8 cellular contexts compared by ENCODE assay signal in the genomic region with DNA sequence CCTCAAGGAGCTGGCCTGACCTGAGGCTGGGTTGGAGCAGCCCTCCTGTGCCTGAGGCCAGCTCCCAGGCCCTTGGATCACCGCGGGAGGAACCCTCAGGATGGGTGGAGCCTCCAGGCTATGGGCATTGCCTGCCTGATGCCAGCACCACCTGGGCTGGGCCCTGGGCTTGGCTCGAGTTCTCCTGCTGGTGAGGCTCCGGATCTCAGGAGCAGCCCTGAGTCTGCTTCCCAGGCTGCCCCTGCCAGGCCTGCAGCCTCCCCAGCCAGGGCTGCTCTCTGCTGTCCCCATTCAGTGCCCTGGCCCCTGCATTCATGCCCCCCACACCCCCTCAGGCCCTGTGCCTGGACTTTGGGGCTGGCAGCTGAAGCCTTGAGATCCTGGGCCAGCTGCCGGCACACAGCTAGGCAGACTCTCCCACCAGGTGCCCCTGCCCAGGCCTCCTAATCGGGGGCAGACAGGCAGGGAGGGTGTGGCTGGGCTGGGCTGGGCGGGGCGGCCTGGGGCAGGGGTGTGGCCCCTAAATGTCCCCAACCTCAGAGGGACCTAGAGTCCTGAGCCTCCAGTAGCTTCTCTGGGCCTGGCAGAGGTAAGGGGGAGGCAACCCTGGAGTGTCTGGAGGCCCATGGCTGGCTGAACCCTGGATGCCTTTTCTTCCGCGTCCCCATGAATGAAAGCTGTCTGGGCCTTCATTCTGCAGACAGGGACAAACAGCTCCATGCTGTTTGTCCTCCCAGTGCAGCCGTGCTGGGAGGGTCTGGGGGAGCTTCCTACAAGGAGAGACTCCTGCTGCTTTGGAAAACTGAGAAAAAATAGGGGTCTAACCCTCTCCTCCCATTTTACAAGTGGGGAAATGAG. TPM values are rescaled to one million over a fixed set of nuclear protein-coding genes. Genes with fewer than 3 reads are reported as not detected.
A peak's percentile ranks its signal among the peaks of the same experiment; 100 is the strongest.
DNase-seq lines count a peak whose midpoint lies in the region; ATAC-seq, FAIRE-seq and TF ChIP-seq lines count a peak whose summit lies in the region.
"Had no signal": no experiment of that assay in that cellular context is flagged by ENCODE, and none has a peak within 500 bp of the region (broad histone marks: within the 10 kb centered on the region; RNA-seq: fewer than 3 reads in every experiment).

No MANE protein-coding gene starts in this region.

- TF ChIP-seq POLR2A in HCT116 (IDR thresholded peaks at IDR 0.05; ENCODE audit: borderline replicate concordance, extremely low read depth, insufficient read depth, insufficient read length) (no peak), GM12891 (IDR thresholded peaks at IDR 0.05; ENCODE audit: low read depth, low read length) (no peak)

- FAIRE-seq in GM12891 (lab: Jason Lieb, UNC) = no peak

- H3K4me2 ChIP-seq in HCT116 (ENCODE audit: low read length) = peak overlapping the region; percentile 72
- H3K4me2 ChIP-seq in smooth muscle cell = peak overlapping the region; percentile 97

- H3K36me3 ChIP-seq in HCT116 (ENCODE audit: control insufficient read depth in 1 of 2, insufficient read depth in 2 of 2, low read length in 2 of 2) = no peaks in the 10 kb centered on the region
- no peaks in the 10 kb centered on the region for H3K36me3 ChIP-seq in smooth muscle cell (ENCODE audit: low read depth)

- no peaks in the 10 kb centered on the region for H3F3A ChIP-seq in smooth muscle cell (ENCODE audit: low read depth)

- DNase-seq in HCT116 (ENCODE audit: low read depth, low spot score) = no peak
- no peak for DNase-seq in T-helper 17 cell
- DNase-seq in fibroblast of pulmonary artery (ENCODE audit: low read depth) = no peak
- no peak for DNase-seq in smooth muscle cell (lab: John Stamatoyannopoulos, UW; ENCODE audit: unreplicated experiment)
- no peak for DNase-seq in occipital lobe (lab: John Stamatoyannopoulos, UW)
- DNase-seq in GM12891 (ENCODE audit: insufficient read length, low spot score) = no peak
- no peak for DNase-seq in NCI-H1436 treated with DMSO at 0.1 percent for 48 hours (lab: John Stamatoyannopoulos, UW)

- 78% methylated on average over 8 of the region's 11 CpGs for WGBS in smooth muscle cell (ENCODE audit: low lambda C conversion rate)

- H3K9me3 ChIP-seq in HCT116 (ENCODE audit: control insufficient read depth in 1 of 2, insufficient read depth in 1 of 2, low read depth in 1 of 2, low read length in 2 of 2) = no peaks in the 10 kb centered on the region
- H3K9me3 ChIP-seq in T-helper 17 cell (ENCODE audit: control insufficient read depth, low read length, poor library complexity, severe bottlenecking) = no peaks in the 10 kb centered on the region
- no peaks in the 10 kb centered on the region for H3K9me3 ChIP-seq in smooth muscle cell (replicated peaks; ENCODE audit: low read depth)
- H3K9me3 ChIP-seq: Peyer's patch had no signal

- POLR2A ChIA-PET in HCT116 (lab: Charles Lee) = no interaction called here

- H3K79me2 ChIP-seq in HCT116 (ENCODE audit: insufficient read depth, low read length) = peaks cover 9% of the 10 kb centered on the region; the same call in 1 of the 2 replicates
- H3K79me2 ChIP-seq in smooth muscle cell (ENCODE audit: low read depth) = peaks cover 13% of the 10 kb centered on the region

- RAD21 ChIA-PET in HCT116 (lab: Charles Lee; ENCODE audit: low non-redundant PET in 1 of 2, low total read pairs in 2 of 2, uncharacterized antibody in 2 of 2, unreplicated experiment in 2 of 2) = no interaction called here

- no peak for TF ChIP-seq RAD21 in HCT116 (IDR thresholded peaks at IDR 0.05; ENCODE audit: low read depth)

- CTCF ChIA-PET in HCT116 (lab: Charles Lee) = interaction anchor here (0.6 kb wide), 1 partner anchor 119 kb away, joined by 3 read pairs; no protein-coding TSS in a partner anchor

- no peaks in the 10 kb centered on the region for H3K9me2 ChIP-seq in HCT116 (ENCODE audit: insufficient read depth)

- H3K4me3 ChIP-seq in HCT116 (replicated peaks in 1 of 2; ENCODE audit: low read depth in 1 of 2, low read length in 2 of 2) (peak overlapping the region; percentile 40 to 70), fibroblast of pulmonary artery (replicated peaks; ENCODE audit: low read depth, low read length) (peak overlapping the region; percentile 74), smooth muscle cell (peak overlapping the region; percentile 97)

- TF ChIP-seq CTCF in HCT116 (IDR thresholded peaks at IDR 0.05 in 2 of 3, conservative IDR thresholded peaks at IDR 0.05 in 1 of 3; ENCODE audit: borderline replicate concordance in 1 of 3, insufficient read depth in 1 of 3, low read depth in 2 of 3, low read length in 2 of 3) (no peak), fibroblast of pulmonary artery (IDR thresholded peaks at IDR 0.05; ENCODE audit: low read length, missing control alignments) (no peak), smooth muscle cell (IDR thresholded peaks at IDR 0.05; ENCODE audit: borderline replicate concordance, insufficient read depth, poor library complexity, severe bottlenecking) (no peak)

- ATAC-seq in HCT116 = peak; percentile 23; the same call in 1 of the 2 replicates
- no peak for ATAC-seq in T-helper 17 cell

- H4K20me1 ChIP-seq in HCT116 (ENCODE audit: insufficient read depth) = no peaks in the 10 kb centered on the region
- H4K20me1 ChIP-seq in smooth muscle cell (ENCODE audit: low read depth) = peaks cover 16% of the 10 kb centered on the region

- H3K27ac Mint-ChIP-seq in T-helper 17 cell = peak overlapping the region; percentile 90

- H3K27ac ChIP-seq in HCT116 (ENCODE audit: low read depth, low read length) = peak overlapping the region; percentile 67; the same call in 1 of the 2 replicates
- peak overlapping the region; percentile 52 for H3K27ac ChIP-seq in smooth muscle cell (ENCODE audit: low read depth)

- H3K9ac ChIP-seq in HCT116 (ENCODE audit: low read length) (peak overlapping the region; percentile 76), smooth muscle cell (ENCODE audit: low read depth) (no peak overlapping the region)

- BruUV-seq in HCT116 (replicated peaks; lab: Mats Ljungman, UMichigan) = no TSS peak

- no peaks in the 10 kb centered on the region for H3K27me3 Mint-ChIP-seq in T-helper 17 cell

- no peaks in the 10 kb centered on the region for H3K36me3 Mint-ChIP-seq in T-helper 17 cell (ENCODE audit: low read depth)

- H3K4me1 ChIP-seq in HCT116 (ENCODE audit: control insufficient read depth in 1 of 2, insufficient read depth in 2 of 2, low read length in 2 of 2) = peaks cover 7 to 16% of the 10 kb centered on the region in 2 experiments
- H3K4me1 ChIP-seq in smooth muscle cell (ENCODE audit: low read depth) = peaks cover 19% of the 10 kb centered on the region

- H2AFZ ChIP-seq in HCT116 (ENCODE audit: low read depth, low read length, poor library complexity, severe bottlenecking) (no peak overlapping the region), smooth muscle cell (ENCODE audit: low read depth) (peak overlapping the region; percentile 85)

- intact Hi-C loops in HCT116 (cut with micrococcal nuclease) = no loop called here

- peak overlapping the region; percentile 92 for H3K4me3 Mint-ChIP-seq in T-helper 17 cell

- H3K27me3 ChIP-seq in HCT116 (ENCODE audit: insufficient read depth, low read length) (no peaks in the 10 kb centered on the region), smooth muscle cell (ENCODE audit: low read depth) (no peaks in the 10 kb centered on the region)
- H3K27me3 ChIP-seq: Peyer's patch had no signal

- H3K4me1 Mint-ChIP-seq in T-helper 17 cell = peaks cover 27% of the 10 kb centered on the region

TF ChIP-seq in HCT116, 20 proteins besides CTCF, POLR2A, EP300 and RAD21 (continues in another document):
- TF ChIP-seq, protein P1, sequence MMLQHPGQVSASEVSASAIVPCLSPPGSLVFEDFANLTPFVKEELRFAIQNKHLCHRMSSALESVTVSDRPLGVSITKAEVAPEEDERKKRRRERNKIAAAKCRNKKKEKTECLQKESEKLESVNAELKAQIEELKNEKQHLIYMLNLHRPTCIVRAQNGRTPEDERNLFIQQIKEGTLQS (IDR thresholded peaks at IDR 0.05) = no peak
- TF ChIP-seq ZFX (IDR thresholded peaks at IDR 0.05) = no peak

TF ChIP-seq in GM12891, 5 proteins besides CTCF, POLR2A, EP300 and RAD21:
- TF ChIP-seq TAF1 (IDR thresholded peaks at IDR 0.05; ENCODE audit: low read depth, low read length) (no peak), SPI1 (IDR thresholded peaks at IDR 0.05; ENCODE audit: low read depth, low read length) (no peak), POLR2AphosphoS5 (IDR thresholded peaks at IDR 0.05; ENCODE audit: low read depth, low read length) (no peak), PAX5 (IDR thresholded peaks at IDR 0.05; ENCODE audit: insufficient read depth, low read length, severe bottlenecking) (no peak), POU2F2 (IDR thresholded peaks at IDR 0.05; ENCODE audit: low read depth, low read length) (no peak)

RNA-seq across cellular contexts. Expression of a gene that starts 1.1 kb away (rescaled TPM):
- total RNA-seq in HCT116 (2021; ENCODE audit: unreplicated experiment) (21.0 TPM), T-helper 17 cell (10 to 100 TPM; 25.6 to 32.4 TPM), smooth muscle cell (21.0 and 30.1 TPM in 2 replicates), occipital lobe (18.1 TPM)
- 9.8 and 10.9 TPM in 2 replicates for polyA plus RNA-seq in HCT116 (2012)
- polyA plus RNA-seq in smooth muscle cell = 45.7 and 51.0 TPM in 2 replicates
- 9.0 TPM for polyA plus RNA-seq in GM12891 (2012; ENCODE audit: low read depth, missing spikeins)

RNA-seq across cellular contexts. Expression of a gene that starts 1.8 kb away (rescaled TPM):
- total RNA-seq in HCT116 (2021; ENCODE audit: unreplicated experiment) = 0.22 TPM
- polyA plus RNA-seq in HCT116 (2012) = 0.18 TPM in 1 of 2 replicates, not detected in the other
- 1 to 10 TPM in 1 of 2 donors, under 1 TPM in 1; 0.86 to 1.4 TPM for total RNA-seq in T-helper 17 cell
- 0.18 and 0.63 TPM in 2 replicates for total RNA-seq in smooth muscle cell
- 0.85 and 2.6 TPM in 2 replicates for polyA plus RNA-seq in smooth muscle cell
- 0.31 TPM for total RNA-seq in occipital lobe
- polyA plus RNA-seq in GM12891 (2012; ENCODE audit: low read depth, missing spikeins) = 0.85 TPM

RNA-seq across cellular contexts. Expression of a gene that starts 8.4 kb away (rescaled TPM):
- not detected for total RNA-seq in HCT116 (2021; ENCODE audit: unreplicated experiment)
- not detected in 2 replicates for polyA plus RNA-seq in HCT116 (2012)
- not detected for total RNA-seq in T-helper 17 cell
- not detected in 2 replicates for total RNA-seq in smooth muscle cell
- polyA plus RNA-seq in smooth muscle cell = not detected in 2 replicates
- not detected for total RNA-seq in occipital lobe
- polyA plus RNA-seq in GM12891 (2012; ENCODE audit: low read depth, missing spikeins) = not detected
- total RNA-seq: Peyer's patch had no signal

RNA-seq across cellular contexts. Expression of a gene that starts 21.2 kb away (rescaled TPM):
- total RNA-seq in HCT116 (2021; ENCODE audit: unreplicated experiment) = 14.1 TPM
- 15.1 and 18.8 TPM in 2 replicates for polyA plus RNA-seq in HCT116 (2012)
- total RNA-seq in T-helper 17 cell = 10 to 100 TPM; 10.6 to 11.6 TPM
- total RNA-seq in smooth muscle cell = 14.7 and 21.2 TPM in 2 replicates
- polyA plus RNA-seq in smooth muscle cell = 27.0 and 28.3 TPM in 2 replicates
- 24.2 TPM for total RNA-seq in occipital lobe
- polyA plus RNA-seq in GM12891 (2012; ENCODE audit: low read depth, missing spikeins) = 5.5 TPM

RNA-seq across cellular contexts. Expression of a gene that starts 41.1 kb away (rescaled TPM):
- total RNA-seq in HCT116 (2021; ENCODE audit: unreplicated experiment) (39.0 TPM), T-helper 17 cell (10 to 100 TPM; 63.9 to 71.0 TPM), smooth muscle cell (8.6 and 14.7 TPM in 2 replicates), occipital lobe (10.3 TPM)
- 17.9 and 22.9 TPM in 2 replicates for polyA plus RNA-seq in HCT116 (2012)
- polyA plus RNA-seq in smooth muscle cell = 18.7 and 23.6 TPM in 2 replicates
- 20.2 TPM for polyA plus RNA-seq in GM12891 (2012; ENCODE audit: low read depth, missing spikeins)
